ENCODE assay signal across 24 cellular contexts in genomic region chr18:40608220-40608619, GRCh38.
"Had no signal": no experiment of that assay in that cellular context is flagged by ENCODE, and none has a peak within 500 bp of the region (broad histone marks: within the 10 kb centered on the region; RNA-seq: fewer than 3 reads in every experiment).

No MANE protein-coding gene starts in this region.

- H3K36me3 ChIP-seq: colonic mucosa, left lung, lower lobe of right lung, tibial nerve, WERI-Rb-1 had no signal

- H3K4me3 ChIP-seq: colonic mucosa, left lung, lower lobe of right lung, mucosa of descending colon, tibial nerve had no signal

- DNase-seq: activated CD4-positive, alpha-beta memory T cell treated with anti-CD3 and anti-CD28 coated beads for 36 hours; activated CD4-positive, alpha-beta T cell treated with anti-CD3 and anti-CD28 coated beads for 48 hours; activated CD8-positive, alpha-beta memory T cell treated with anti-CD3 and anti-CD28 coated beads, Interleukin-2, amount 50 U/mL, for 4 hours; activated gamma-delta T cell treated with Interleukin-2 at 50 U/mL for 16 hours; activated naive CD8-positive, alpha-beta T cell treated with anti-CD3 and anti-CD28 coated beads, Interleukin-2, amount 50 U/mL, for 24 hours; activated T-cell treated with anti-CD3 and anti-CD28 coated beads, Interleukin-2, amount 50 U/mL, for 24 hours; anterior cingulate cortex; colonic mucosa; effector CD8-positive, alpha-beta T cell; head of caudate nucleus; hypothalamus; immature natural killer cell; left lung; lower lobe of right lung; mesenchymal stem cell; mucosa of descending colon; posterior cingulate gyrus; right cardiac atrium; stimulated activated CD4-positive, alpha-beta T cell treated with anti-CD3 and anti-CD28 coated beads, Interleukin-2, amount 100 ng/mL, for 48 hours; stimulated activated naive CD4-positive, alpha-beta T cell treated with Interleukin-2 at 50 U/mL for 16 hours; T-helper 17 cell; T1000; WERI-Rb-1 had no signal

- H3K27me3 ChIP-seq: colonic mucosa, left lung, tibial nerve had no signal

- H3K4me1 ChIP-seq: colonic mucosa, left lung, lower lobe of right lung, tibial nerve had no signal

- H3K27ac ChIP-seq: colonic mucosa, left lung, lower lobe of right lung, tibial nerve, WERI-Rb-1 had no signal
